In genomic region chr11:111871693-111872161, GRCh38 we compare ENCODE assay signal across 1 cellular context.
TF ChIP-seq lines count a peak whose summit lies in the region.

No MANE protein-coding gene starts in this region.

TF ChIP-seq in HepG2, 621 proteins besides CTCF, POLR2A, EP300 and RAD21:
- TF ChIP-seq RNF2 (conservative IDR thresholded peaks at IDR 0.05; ENCODE audit: low read depth) (no peak), NFIC (IDR thresholded peaks at IDR 0.05; ENCODE audit: low read length) (0 out of 2 replicates have a peak, but pooled peaks have one; percentile 31), GATA4 (IDR thresholded peaks at IDR 0.05; ENCODE audit: borderline replicate concordance, low read depth) (no peak), ZNF136 (CRISPR knock-in tag; IDR thresholded peaks at IDR 0.05; ENCODE audit: low read depth) (0 out of 2 replicates have a peak, but pooled peaks have one; percentile 9), CREB1 (IDR thresholded peaks at IDR 0.05) (no peak), CREB1 (CRISPR knock-in tag; IDR thresholded peaks at IDR 0.05) (peak; percentile 55; the same call in 1 of the 2 replicates), GATAD2A (CRISPR knock-in tag; IDR thresholded peaks at IDR 0.05) (no peak), NFAT5 (CRISPR knock-in tag; IDR thresholded peaks at IDR 0.05) (no peak), ATF4 (CRISPR knock-in tag; IDR thresholded peaks at IDR 0.05) (0 out of 4 replicates have a peak, but pooled peaks of 1 of the 2 experiments have one; percentile 2), NR2F2 (IDR thresholded peaks at IDR 0.05; ENCODE audit: borderline replicate concordance, low read depth) (0 out of 2 replicates have a peak, but pooled peaks have one; percentile 10), ONECUT2 (CRISPR knock-in tag; IDR thresholded peaks at IDR 0.05) (no peak), ZSCAN31 (CRISPR knock-in tag; IDR thresholded peaks at IDR 0.05; ENCODE audit: low read depth) (no peak), TP53 (CRISPR knock-in tag; conservative IDR thresholded peaks at IDR 0.05) (no peak), ZNF121 (CRISPR knock-in tag; IDR thresholded peaks at IDR 0.05) (no peak), MTA3 (CRISPR knock-in tag; IDR thresholded peaks at IDR 0.05) (no peak), HMGA1 (CRISPR knock-in tag; conservative IDR thresholded peaks at IDR 0.05) (no peak), FOXP4 (CRISPR knock-in tag; IDR thresholded peaks at IDR 0.05) (no peak), CREM (IDR thresholded peaks at IDR 0.05) (no peak), CREM (CRISPR knock-in tag; IDR thresholded peaks at IDR 0.05) (no peak), GMEB1 (CRISPR knock-in tag; IDR thresholded peaks at IDR 0.05; ENCODE audit: borderline replicate concordance) (peak; percentile 0; the same call in 1 of the 2 replicates), KDM2A (CRISPR knock-in tag; IDR thresholded peaks at IDR 0.05; ENCODE audit: borderline replicate concordance, low read depth) (no peak), SMYD3 (CRISPR knock-in tag; IDR thresholded peaks at IDR 0.05) (no peak), SIX1 (CRISPR knock-in tag; IDR thresholded peaks at IDR 0.05; ENCODE audit: borderline replicate concordance) (no peak)
- TF ChIP-seq, protein P1, sequence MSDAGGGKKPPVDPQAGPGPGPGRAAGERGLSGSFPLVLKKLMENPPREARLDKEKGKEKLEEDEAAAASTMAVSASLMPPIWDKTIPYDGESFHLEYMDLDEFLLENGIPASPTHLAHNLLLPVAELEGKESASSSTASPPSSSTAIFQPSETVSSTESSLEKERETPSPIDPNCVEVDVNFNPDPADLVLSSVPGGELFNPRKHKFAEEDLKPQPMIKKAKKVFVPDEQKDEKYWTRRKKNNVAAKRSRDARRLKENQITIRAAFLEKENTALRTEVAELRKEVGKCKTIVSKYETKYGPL (CRISPR knock-in tag; IDR thresholded peaks at IDR 0.05) = no peak
- TF ChIP-seq, protein P2, sequence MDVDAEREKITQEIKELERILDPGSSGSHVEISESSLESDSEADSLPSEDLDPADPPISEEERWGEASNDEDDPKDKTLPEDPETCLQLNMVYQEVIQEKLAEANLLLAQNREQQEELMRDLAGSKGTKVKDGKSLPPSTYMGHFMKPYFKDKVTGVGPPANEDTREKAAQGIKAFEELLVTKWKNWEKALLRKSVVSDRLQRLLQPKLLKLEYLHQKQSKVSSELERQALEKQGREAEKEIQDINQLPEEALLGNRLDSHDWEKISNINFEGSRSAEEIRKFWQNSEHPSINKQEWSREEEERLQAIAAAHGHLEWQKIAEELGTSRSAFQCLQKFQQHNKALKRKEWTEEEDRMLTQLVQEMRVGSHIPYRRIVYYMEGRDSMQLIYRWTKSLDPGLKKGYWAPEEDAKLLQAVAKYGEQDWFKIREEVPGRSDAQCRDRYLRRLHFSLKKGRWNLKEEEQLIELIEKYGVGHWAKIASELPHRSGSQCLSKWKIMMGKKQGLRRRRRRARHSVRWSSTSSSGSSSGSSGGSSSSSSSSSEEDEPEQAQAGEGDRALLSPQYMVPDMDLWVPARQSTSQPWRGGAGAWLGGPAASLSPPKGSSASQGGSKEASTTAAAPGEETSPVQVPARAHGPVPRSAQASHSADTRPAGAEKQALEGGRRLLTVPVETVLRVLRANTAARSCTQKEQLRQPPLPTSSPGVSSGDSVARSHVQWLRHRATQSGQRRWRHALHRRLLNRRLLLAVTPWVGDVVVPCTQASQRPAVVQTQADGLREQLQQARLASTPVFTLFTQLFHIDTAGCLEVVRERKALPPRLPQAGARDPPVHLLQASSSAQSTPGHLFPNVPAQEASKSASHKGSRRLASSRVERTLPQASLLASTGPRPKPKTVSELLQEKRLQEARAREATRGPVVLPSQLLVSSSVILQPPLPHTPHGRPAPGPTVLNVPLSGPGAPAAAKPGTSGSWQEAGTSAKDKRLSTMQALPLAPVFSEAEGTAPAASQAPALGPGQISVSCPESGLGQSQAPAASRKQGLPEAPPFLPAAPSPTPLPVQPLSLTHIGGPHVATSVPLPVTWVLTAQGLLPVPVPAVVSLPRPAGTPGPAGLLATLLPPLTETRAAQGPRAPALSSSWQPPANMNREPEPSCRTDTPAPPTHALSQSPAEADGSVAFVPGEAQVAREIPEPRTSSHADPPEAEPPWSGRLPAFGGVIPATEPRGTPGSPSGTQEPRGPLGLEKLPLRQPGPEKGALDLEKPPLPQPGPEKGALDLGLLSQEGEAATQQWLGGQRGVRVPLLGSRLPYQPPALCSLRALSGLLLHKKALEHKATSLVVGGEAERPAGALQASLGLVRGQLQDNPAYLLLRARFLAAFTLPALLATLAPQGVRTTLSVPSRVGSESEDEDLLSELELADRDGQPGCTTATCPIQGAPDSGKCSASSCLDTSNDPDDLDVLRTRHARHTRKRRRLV (CRISPR knock-in tag; IDR thresholded peaks at IDR 0.05) = 0 out of 2 replicates have a peak, but pooled peaks have one; percentile 16
- TF ChIP-seq, protein P3, sequence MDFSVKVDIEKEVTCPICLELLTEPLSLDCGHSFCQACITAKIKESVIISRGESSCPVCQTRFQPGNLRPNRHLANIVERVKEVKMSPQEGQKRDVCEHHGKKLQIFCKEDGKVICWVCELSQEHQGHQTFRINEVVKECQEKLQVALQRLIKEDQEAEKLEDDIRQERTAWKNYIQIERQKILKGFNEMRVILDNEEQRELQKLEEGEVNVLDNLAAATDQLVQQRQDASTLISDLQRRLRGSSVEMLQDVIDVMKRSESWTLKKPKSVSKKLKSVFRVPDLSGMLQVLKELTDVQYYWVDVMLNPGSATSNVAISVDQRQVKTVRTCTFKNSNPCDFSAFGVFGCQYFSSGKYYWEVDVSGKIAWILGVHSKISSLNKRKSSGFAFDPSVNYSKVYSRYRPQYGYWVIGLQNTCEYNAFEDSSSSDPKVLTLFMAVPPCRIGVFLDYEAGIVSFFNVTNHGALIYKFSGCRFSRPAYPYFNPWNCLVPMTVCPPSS (IDR thresholded peaks at IDR 0.05) = no peak
